In genomic region chr2:224584768-224585204, GRCh38 we compare ENCODE assay signal across 8 cellular contexts. TPM values are rescaled to one million over a fixed set of nuclear protein-coding genes. Genes with fewer than 3 reads are reported as not detected.
DNase-seq lines count a peak whose midpoint lies in the region; ATAC-seq and TF ChIP-seq lines count a peak whose summit lies in the region.

No MANE protein-coding gene starts in this region.

- CTCF ChIA-PET in activated naive CD4-positive, alpha-beta T cell treated with anti-CD3 and anti-CD28 coated beads for 36 hours (lab: Charles Lee), result interaction anchor here (0.5 kb wide), 1 partner anchor 652 kb away, joined by 4 read pairs; no protein-coding TSS in a partner anchor

- no peaks in the 10 kb centered on the region for H3K9me3 ChIP-seq in cardiac muscle cell (ENCODE audit: low read depth)
- no peaks in the 10 kb centered on the region for H3K9me3 ChIP-seq in prostate gland

- H3K36me3 ChIP-seq in cardiac muscle cell (no peaks in the 10 kb centered on the region), prostate gland (no peaks in the 10 kb centered on the region)

- H3K4me1 Mint-ChIP-seq in activated naive CD4-positive, alpha-beta T cell treated with anti-CD3 and anti-CD28 coated beads for 36 hours (ENCODE audit: low read depth), result peaks cover 37% of the 10 kb centered on the region

- H3K9me3 Mint-ChIP-seq in activated naive CD4-positive, alpha-beta T cell treated with anti-CD3 and anti-CD28 coated beads for 36 hours, result no peaks in the 10 kb centered on the region

- peak overlapping the region; percentile 80 for H3K4me3 Mint-ChIP-seq in activated naive CD4-positive, alpha-beta T cell treated with anti-CD3 and anti-CD28 coated beads for 36 hours

- ATAC-seq in GM18861 (IDR thresholded peaks at IDR 0.05; ENCODE audit: unreplicated experiment), result peak; percentile 26
- ATAC-seq in HG03066 (IDR thresholded peaks at IDR 0.05; ENCODE audit: low read depth, unreplicated experiment), result peak; percentile 28

- H3K4me3 ChIP-seq in AG10803 (ENCODE audit: low read length) (peak overlapping the region; percentile 91), cardiac muscle cell (peak overlapping the region; percentile 90), prostate gland (peak overlapping the region; percentile 68 to 75)

- H3K4me1 ChIP-seq in cardiac muscle cell (ENCODE audit: low read depth), result peaks cover 23% of the 10 kb centered on the region
- H3K4me1 ChIP-seq in prostate gland (replicated peaks), result no peaks in the 10 kb centered on the region

- 0% methylated on average over 22 of the region's 67 CpGs for WGBS in prostate gland

- peaks cover 22% of the 10 kb centered on the region for H3K36me3 Mint-ChIP-seq in activated naive CD4-positive, alpha-beta T cell treated with anti-CD3 and anti-CD28 coated beads for 36 hours (ENCODE audit: low read depth)

- intact Hi-C loops in activated naive CD4-positive, alpha-beta T cell treated with anti-CD3 and anti-CD28 coated beads for 36 hours (cut with micrococcal nuclease), result loop anchor here (1.0 to 10.0 kb wide), 11 partner anchors 8 to 1930 kb away; partner anchors contain the start of genes DOCK10, FAM124B, FARSB and MRPL44
- intact Hi-C loops in prostate gland (cut with DNase I), result no loop called here

- DNase-seq in AG10803 (ENCODE audit: low read depth) (peak; percentile 30), RPMI8226 (peak; percentile 54), cardiac muscle cell (ENCODE audit: low read depth in 1 of 2, low spot score in 1 of 2) (peak; percentile 48 to 69), prostate gland (ENCODE audit: low spot score) (peak; percentile 39), superior temporal gyrus (ENCODE audit: extremely low spot score) (no peak)
- peak; percentile 69 for DNase-seq in activated naive CD4-positive, alpha-beta T cell treated with anti-CD3 and anti-CD28 coated beads for 36 hours

- H3K27me3 Mint-ChIP-seq in activated naive CD4-positive, alpha-beta T cell treated with anti-CD3 and anti-CD28 coated beads for 36 hours (ENCODE audit: low read depth), result no peaks in the 10 kb centered on the region

- H3K27me3 ChIP-seq in cardiac muscle cell, result no peaks in the 10 kb centered on the region
- no peaks in the 10 kb centered on the region for H3K27me3 ChIP-seq in prostate gland (replicated peaks; ENCODE audit: insufficient read depth)

- H3K27ac Mint-ChIP-seq in activated naive CD4-positive, alpha-beta T cell treated with anti-CD3 and anti-CD28 coated beads for 36 hours, result peak overlapping the region; percentile 86

- H3K27ac ChIP-seq in cardiac muscle cell (peak overlapping the region; percentile 98), prostate gland (peak overlapping the region; percentile 85 to 87)

- TF ChIP-seq POLR2A in prostate gland (IDR thresholded peaks at IDR 0.05), result no peak

- TF ChIP-seq CTCF in AG10803 (conservative IDR thresholded peaks at IDR 0.05; ENCODE audit: low read length), result no peak
- TF ChIP-seq CTCF in cardiac muscle cell (IDR thresholded peaks at IDR 0.05; ENCODE audit: low read depth, low read length), result no peak
- TF ChIP-seq CTCF in prostate gland (IDR thresholded peaks at IDR 0.05), result no peak

RNA-seq across cellular contexts. Expression of gene CUL3, which starts 0.4 kb away (rescaled TPM):
- 10 to 100 TPM; 61.7 to 66.0 TPM for total RNA-seq in activated naive CD4-positive, alpha-beta T cell treated with anti-CD3 and anti-CD28 coated beads for 36 hours
- total RNA-seq in cardiac muscle cell, result 47.6 and 51.3 TPM in 2 replicates
- polyA plus RNA-seq in cardiac muscle cell, result 78.8 and 90.9 TPM in 2 replicates
- total RNA-seq in prostate gland, result 10 to 100 TPM; 69.2 to 90.5 TPM
